ENCODE assay signal across 29 cellular contexts in genomic region chr5:163890211-163890610, GRCh38.
"Had no signal": no experiment of that assay in that cellular context is flagged by ENCODE, and none has a peak within 500 bp of the region (broad histone marks: within the 10 kb centered on the region; RNA-seq: fewer than 3 reads in every experiment).

No MANE protein-coding gene starts in this region.

- H3K27ac ChIP-seq: stomach, suprapubic skin, testis, thoracic aorta, thyroid gland, tibial artery, tibial nerve, transverse colon, upper lobe of left lung, upper lobe of right lung, uterus, vagina had no signal

- H3K27ac Mint-ChIP-seq: stimulated activated effector memory CD8-positive, alpha-beta T cell treated with anti-CD3 and anti-CD28 coated beads, Interleukin-12 subunit alpha, Interleukin-12 subunit beta, amount 100 ng/mL, for 72 hours; stimulated activated memory B cell treated with anti-CD40 and anti-IgM and Interleukin-4, amounts not matched to agents 10 μg/mL and 1 μg/mL and 100 μg/mL, for 72 hours; stimulated activated naive B cell treated with anti-CD40 and anti-IgM and Interleukin-4, amounts not matched to agents 10 μg/mL and 1 μg/mL and 100 μg/mL, for 72 hours; stimulated activated naive CD8-positive, alpha-beta T cell treated with anti-CD3 and anti-CD28 coated beads, Interleukin-15, amount 100 ng/mL, for 72 hours; stimulated activated naive CD8-positive, alpha-beta T cell treated with anti-CD3 and anti-CD28 coated beads, Interleukin-15, Interleukin-2, amounts not matched to agents 100 ng/mL and 50 ng/mL, for 24 hours; type B pancreatic cell had no signal

- H3K4me1 ChIP-seq: stomach, suprapubic skin, testis, thyroid gland, tibial artery, tibial nerve, transverse colon, upper lobe of left lung, upper lobe of right lung, uterus, vagina had no signal

- H3K36me3 Mint-ChIP-seq: stimulated activated effector memory CD8-positive, alpha-beta T cell treated with anti-CD3 and anti-CD28 coated beads, Interleukin-12 subunit alpha, Interleukin-12 subunit beta, amount 100 ng/mL, for 72 hours; stimulated activated memory B cell treated with anti-CD40 and anti-IgM and Interleukin-4, amounts not matched to agents 10 μg/mL and 1 μg/mL and 100 μg/mL, for 72 hours; stimulated activated naive B cell treated with anti-CD40 and anti-IgM and Interleukin-4, amounts not matched to agents 10 μg/mL and 1 μg/mL and 100 μg/mL, for 72 hours; type B pancreatic cell had no signal

- H3K27me3 ChIP-seq: stomach, suprapubic skin, testis, thyroid gland, tibial artery, tibial nerve, transverse colon, upper lobe of left lung, upper lobe of right lung, uterus, vagina had no signal

- H3K9me3 Mint-ChIP-seq: stimulated activated memory B cell treated with anti-CD40 and anti-IgM and Interleukin-4, amounts not matched to agents 10 μg/mL and 1 μg/mL and 100 μg/mL, for 72 hours; stimulated activated naive B cell treated with anti-CD40 and anti-IgM and Interleukin-4, amounts not matched to agents 10 μg/mL and 1 μg/mL and 100 μg/mL, for 72 hours had no signal

- H3K4me3 Mint-ChIP-seq: stimulated activated effector memory CD8-positive, alpha-beta T cell treated with anti-CD3 and anti-CD28 coated beads, Interleukin-12 subunit alpha, Interleukin-12 subunit beta, amount 100 ng/mL, for 72 hours; stimulated activated memory B cell treated with anti-CD40 and anti-IgM and Interleukin-4, amounts not matched to agents 10 μg/mL and 1 μg/mL and 100 μg/mL, for 72 hours; stimulated activated naive B cell treated with anti-CD40 and anti-IgM and Interleukin-4, amounts not matched to agents 10 μg/mL and 1 μg/mL and 100 μg/mL, for 72 hours; stimulated activated naive CD8-positive, alpha-beta T cell treated with anti-CD3 and anti-CD28 coated beads, Interleukin-15, amount 100 ng/mL, for 72 hours; stimulated activated naive CD8-positive, alpha-beta T cell treated with anti-CD3 and anti-CD28 coated beads, Interleukin-15, Interleukin-2, amounts not matched to agents 100 ng/mL and 50 ng/mL, for 24 hours; type B pancreatic cell had no signal

- H3K36me3 ChIP-seq: stomach, suprapubic skin, thoracic aorta, thyroid gland, tibial artery, tibial nerve, transverse colon, upper lobe of left lung, upper lobe of right lung, uterus, vagina had no signal

- H3K27me3 Mint-ChIP-seq: stimulated activated memory B cell treated with anti-CD40 and anti-IgM and Interleukin-4, amounts not matched to agents 10 μg/mL and 1 μg/mL and 100 μg/mL, for 72 hours; stimulated activated naive B cell treated with anti-CD40 and anti-IgM and Interleukin-4, amounts not matched to agents 10 μg/mL and 1 μg/mL and 100 μg/mL, for 72 hours; stimulated activated naive CD8-positive, alpha-beta T cell treated with anti-CD3 and anti-CD28 coated beads, Interleukin-15, amount 100 ng/mL, for 72 hours; stimulated activated naive CD8-positive, alpha-beta T cell treated with anti-CD3 and anti-CD28 coated beads, Interleukin-15, Interleukin-2, amounts not matched to agents 100 ng/mL and 50 ng/mL, for 24 hours; type B pancreatic cell had no signal

- ATAC-seq: stimulated activated effector memory CD8-positive, alpha-beta T cell treated with anti-CD3 and anti-CD28 coated beads, Interleukin-12 subunit alpha, Interleukin-12 subunit beta, amount 100 ng/mL, for 72 hours; stimulated activated memory B cell treated with anti-CD40 and anti-IgM and Interleukin-4, amounts not matched to agents 10 μg/mL and 1 μg/mL and 100 μg/mL, for 72 hours; stimulated activated naive B cell treated with anti-CD40 and anti-IgM and Interleukin-4, amounts not matched to agents 10 μg/mL and 1 μg/mL and 100 μg/mL, for 72 hours; stimulated activated naive CD8-positive, alpha-beta T cell treated with anti-CD3 and anti-CD28 coated beads, Interleukin-15, amount 100 ng/mL, for 72 hours; stimulated activated naive CD8-positive, alpha-beta T cell treated with anti-CD3 and anti-CD28 coated beads, Interleukin-15, Interleukin-2, amounts not matched to agents 100 U/mL and 50 U/mL, for 24 hours; upper lobe of right lung had no signal

- H3K4me1 Mint-ChIP-seq: stimulated activated effector memory CD8-positive, alpha-beta T cell treated with anti-CD3 and anti-CD28 coated beads, Interleukin-12 subunit alpha, Interleukin-12 subunit beta, amount 100 ng/mL, for 72 hours; stimulated activated naive CD8-positive, alpha-beta T cell treated with anti-CD3 and anti-CD28 coated beads, Interleukin-15, amount 100 ng/mL, for 72 hours had no signal

- H3K4me3 ChIP-seq: stomach, suprapubic skin, testis, thoracic aorta, thyroid gland, tibial artery, tibial nerve, transverse colon, upper lobe of left lung, upper lobe of right lung, uterus, vagina had no signal

- FAIRE-seq: urothelium cell line had no signal

- DNase-seq: stimulated activated CD4-positive, alpha-beta T cell treated with anti-CD3 and anti-CD28 coated beads, Interleukin-2, amount 100 ng/mL, for 48 hours; stimulated activated CD4-positive, alpha-beta T cell treated with anti-CD3 and anti-CD28 coated beads, Interleukin-4, amount 100 ng/mL, for 1 hour; stimulated activated CD4-positive, alpha-beta T cell treated with anti-CD3 and anti-CD28 coated beads, Interleukin-4, amount 100 ng/mL, for 24 hours; stimulated activated CD4-positive, alpha-beta T cell treated with anti-CD3 and anti-CD28 coated beads, Interleukin-4, amount 100 ng/mL, for 4 hours; stimulated activated CD8-positive, alpha-beta memory T cell treated with anti-CD3 and anti-CD28 coated beads, Interleukin-4, amount 100 ng/mL, for 48 hours; stimulated activated naive B cell treated with anti-CD40 and anti-IgM and Interleukin-4, amounts not matched to agents 10 μg/mL and 1 μg/mL and 100 μg/mL, for 72 hours; stimulated activated naive CD4-positive, alpha-beta T cell; stimulated activated naive CD4-positive, alpha-beta T cell treated with Interleukin-2 at 50 U/mL for 16 hours; stimulated activated naive CD8-positive, alpha-beta T cell treated with anti-CD3 and anti-CD28 coated beads, Interleukin-15, amount 100 ng/mL, for 72 hours; stimulated activated naive CD8-positive, alpha-beta T cell treated with anti-CD3 and anti-CD28 coated beads, Interleukin-15, Interleukin-2, amounts not matched to agents 100 U/mL and 50 U/mL, for 24 hours; stomach; substantia nigra; testis; thyroid gland; tibial artery; transverse colon; trophoblast cell; upper lobe of left lung; upper lobe of right lung; uterus had no signal

- H3K9me3 ChIP-seq: stomach, testis, thoracic aorta, thyroid gland, tibial artery, tibial nerve, transverse colon, upper lobe of left lung, upper lobe of right lung, uterus, vagina had no signal
